ENCODE assay signal across 2 cellular contexts in genomic region chr4:127771535-127772275, GRCh38.
TF ChIP-seq lines count a peak whose summit lies in the region.

No MANE protein-coding gene starts in this region.

TF ChIP-seq in HEK293, 187 proteins besides CTCF, POLR2A, EP300 and RAD21 (continued from another document):
- no peak for TF ChIP-seq ZNF518A (tag by site-specific recombination; conservative IDR thresholded peaks at IDR 0.05; ENCODE audit: low read depth)
- TF ChIP-seq PRDM6 (tag by site-specific recombination; IDR thresholded peaks at IDR 0.05) = peak; percentile 38; the same call in 1 of the 2 replicates

TF ChIP-seq in SK-N-SH treated with all-trans-retinoic acid at 6 μM for 48 hours, 23 proteins besides CTCF, POLR2A, EP300 and RAD21 (continued from another document):
- no peak for TF ChIP-seq ZFP3 (CRISPR knock-in tag; IDR thresholded peaks at IDR 0.05)
- TF ChIP-seq ZNF565 (CRISPR knock-in tag; conservative IDR thresholded peaks at IDR 0.05; ENCODE audit: low read depth) = no peak
- TF ChIP-seq RARB (CRISPR knock-in tag; IDR thresholded peaks at IDR 0.05) = no peak
- TF ChIP-seq CSRNP3 (CRISPR knock-in tag; IDR thresholded peaks at IDR 0.05) = peak; percentile 38; the same call in 1 of the 2 replicates
- no peak for TF ChIP-seq TOX (CRISPR knock-in tag; IDR thresholded peaks at IDR 0.05; ENCODE audit: borderline replicate concordance)
- no peak for TF ChIP-seq ZC3H10 (CRISPR knock-in tag; IDR thresholded peaks at IDR 0.05)
- no peak for TF ChIP-seq OSR1 (CRISPR knock-in tag; IDR thresholded peaks at IDR 0.05)
- TF ChIP-seq SNAI2 (CRISPR knock-in tag; IDR thresholded peaks at IDR 0.05) = no peak
- 0 out of 2 replicates have a peak, but pooled peaks have one; percentile 28 for TF ChIP-seq ZNF8 (CRISPR knock-in tag; IDR thresholded peaks at IDR 0.05)
